1 cellular context compared by ENCODE assay signal in the genomic region with DNA sequence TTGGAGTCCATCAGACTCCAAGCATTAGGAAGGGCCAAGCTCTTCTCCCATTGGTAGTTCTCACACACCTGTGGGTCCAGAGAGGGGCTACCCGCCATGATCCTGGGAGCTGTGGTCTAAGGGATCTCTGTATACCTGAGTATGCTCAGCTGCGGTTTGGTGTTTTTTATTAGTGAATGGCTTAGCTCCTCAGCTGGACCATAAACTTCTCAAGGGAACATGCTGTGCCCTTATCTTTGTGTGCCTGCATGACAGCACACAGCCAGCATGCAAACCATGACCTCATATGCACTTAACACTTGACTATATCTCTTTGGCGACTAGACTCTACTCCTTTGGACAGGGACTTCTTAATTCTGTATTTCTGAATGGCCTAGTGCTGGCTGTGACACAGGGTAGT.
TF ChIP-seq lines count a peak whose summit lies in the region.

No MANE protein-coding gene starts in this region.

TF ChIP-seq in HEK293, 187 proteins besides CTCF, POLR2A, EP300 and RAD21 (continued from another document and continues in another):
- TF ChIP-seq HOXD13 (CRISPR knock-in tag; IDR thresholded peaks at IDR 0.05; ENCODE audit: borderline replicate concordance), result 0 out of 2 replicates have a peak, but pooled peaks have one; percentile 25
- TF ChIP-seq GFI1B (tag by site-specific recombination; IDR thresholded peaks at IDR 0.05), result 0 out of 2 replicates have a peak, but pooled peaks have one; percentile 50
- no peak for TF ChIP-seq ZNF169 (tag by site-specific recombination; IDR thresholded peaks at IDR 0.05)
- no peak for TF ChIP-seq KLF9 (tag by site-specific recombination; IDR thresholded peaks at IDR 0.05; ENCODE audit: low read depth)
- TF ChIP-seq ZNF354C (tag by site-specific recombination; IDR thresholded peaks at IDR 0.05; ENCODE audit: borderline replicate concordance, low read depth), result no peak
- peak; percentile 82 for TF ChIP-seq ZBTB48 (tag by site-specific recombination; IDR thresholded peaks at IDR 0.05)
- no peak for TF ChIP-seq ZNF266 (tag by site-specific recombination; IDR thresholded peaks at IDR 0.05; ENCODE audit: low read depth)
- peak; percentile 24; the same call in 1 of the 2 replicates for TF ChIP-seq ZFP69B (tag by site-specific recombination; IDR thresholded peaks at IDR 0.05)
- TF ChIP-seq, protein P1, sequence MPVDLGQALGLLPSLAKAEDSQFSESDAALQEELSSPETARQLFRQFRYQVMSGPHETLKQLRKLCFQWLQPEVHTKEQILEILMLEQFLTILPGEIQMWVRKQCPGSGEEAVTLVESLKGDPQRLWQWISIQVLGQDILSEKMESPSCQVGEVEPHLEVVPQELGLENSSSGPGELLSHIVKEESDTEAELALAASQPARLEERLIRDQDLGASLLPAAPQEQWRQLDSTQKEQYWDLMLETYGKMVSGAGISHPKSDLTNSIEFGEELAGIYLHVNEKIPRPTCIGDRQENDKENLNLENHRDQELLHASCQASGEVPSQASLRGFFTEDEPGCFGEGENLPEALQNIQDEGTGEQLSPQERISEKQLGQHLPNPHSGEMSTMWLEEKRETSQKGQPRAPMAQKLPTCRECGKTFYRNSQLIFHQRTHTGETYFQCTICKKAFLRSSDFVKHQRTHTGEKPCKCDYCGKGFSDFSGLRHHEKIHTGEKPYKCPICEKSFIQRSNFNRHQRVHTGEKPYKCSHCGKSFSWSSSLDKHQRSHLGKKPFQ (tag by site-specific recombination; IDR thresholded peaks at IDR 0.05), result peak; percentile 57; the same call in 1 of the 2 replicates
- TF ChIP-seq ZBTB1 (tag by site-specific recombination; IDR thresholded peaks at IDR 0.05), result no peak
- TF ChIP-seq, protein P2, sequence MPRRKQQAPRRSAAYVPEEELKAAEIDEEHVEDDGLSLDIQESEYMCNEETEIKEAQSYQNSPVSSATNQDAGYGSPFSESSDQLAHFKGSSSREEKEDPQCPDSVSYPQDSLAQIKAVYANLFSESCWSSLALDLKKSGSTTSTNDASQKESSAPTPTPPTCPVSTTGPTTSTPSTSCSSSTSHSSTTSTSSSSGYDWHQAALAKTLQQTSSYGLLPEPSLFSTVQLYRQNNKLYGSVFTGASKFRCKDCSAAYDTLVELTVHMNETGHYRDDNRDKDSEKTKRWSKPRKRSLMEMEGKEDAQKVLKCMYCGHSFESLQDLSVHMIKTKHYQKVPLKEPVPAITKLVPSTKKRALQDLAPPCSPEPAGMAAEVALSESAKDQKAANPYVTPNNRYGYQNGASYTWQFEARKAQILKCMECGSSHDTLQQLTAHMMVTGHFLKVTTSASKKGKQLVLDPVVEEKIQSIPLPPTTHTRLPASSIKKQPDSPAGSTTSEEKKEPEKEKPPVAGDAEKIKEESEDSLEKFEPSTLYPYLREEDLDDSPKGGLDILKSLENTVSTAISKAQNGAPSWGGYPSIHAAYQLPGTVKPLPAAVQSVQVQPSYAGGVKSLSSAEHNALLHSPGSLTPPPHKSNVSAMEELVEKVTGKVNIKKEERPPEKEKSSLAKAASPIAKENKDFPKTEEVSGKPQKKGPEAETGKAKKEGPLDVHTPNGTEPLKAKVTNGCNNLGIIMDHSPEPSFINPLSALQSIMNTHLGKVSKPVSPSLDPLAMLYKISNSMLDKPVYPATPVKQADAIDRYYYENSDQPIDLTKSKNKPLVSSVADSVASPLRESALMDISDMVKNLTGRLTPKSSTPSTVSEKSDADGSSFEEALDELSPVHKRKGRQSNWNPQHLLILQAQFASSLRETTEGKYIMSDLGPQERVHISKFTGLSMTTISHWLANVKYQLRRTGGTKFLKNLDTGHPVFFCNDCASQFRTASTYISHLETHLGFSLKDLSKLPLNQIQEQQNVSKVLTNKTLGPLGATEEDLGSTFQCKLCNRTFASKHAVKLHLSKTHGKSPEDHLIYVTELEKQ (tag by site-specific recombination; IDR thresholded peaks at IDR 0.05; ENCODE audit: borderline replicate concordance), result peak; percentile 61; the same call in 1 of the 2 replicates
- TF ChIP-seq ZNF776 (tag by site-specific recombination; IDR thresholded peaks at IDR 0.05; ENCODE audit: borderline replicate concordance), result no peak
- TF ChIP-seq ZNF394 (tag by site-specific recombination; IDR thresholded peaks at IDR 0.05; ENCODE audit: borderline replicate concordance), result no peak; the same call in 1 of the 2 replicates
- peak; percentile 59; the same call in 1 of the 2 replicates for TF ChIP-seq ZNF600 (tag by site-specific recombination; IDR thresholded peaks at IDR 0.05)
- TF ChIP-seq, protein P3, sequence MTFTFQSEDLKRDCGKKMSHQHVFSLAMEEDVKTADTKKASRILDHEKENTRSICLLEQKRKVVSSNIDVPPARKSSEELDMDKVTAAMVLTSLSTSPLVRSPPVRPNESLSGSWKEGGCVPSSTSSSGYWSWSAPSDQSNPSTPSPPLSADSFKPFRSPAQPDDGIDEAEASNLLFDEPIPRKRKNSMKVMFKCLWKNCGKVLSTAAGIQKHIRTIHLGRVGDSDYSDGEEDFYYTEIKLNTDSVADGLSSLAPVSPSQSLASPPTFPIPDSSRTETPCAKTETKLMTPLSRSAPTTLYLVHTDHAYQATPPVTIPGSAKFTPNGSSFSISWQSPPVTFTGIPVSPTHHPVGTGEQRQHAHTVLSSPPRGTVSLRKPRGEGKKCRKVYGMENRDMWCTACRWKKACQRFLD (tag by site-specific recombination; IDR thresholded peaks at IDR 0.05), result no peak
- no peak for TF ChIP-seq REPIN1 (tag by site-specific recombination; IDR thresholded peaks at IDR 0.05; ENCODE audit: low read depth)
- TF ChIP-seq ZNF529 (tag by site-specific recombination; IDR thresholded peaks at IDR 0.05; ENCODE audit: insufficient replicate concordance), result no peak
- TF ChIP-seq, protein P4, sequence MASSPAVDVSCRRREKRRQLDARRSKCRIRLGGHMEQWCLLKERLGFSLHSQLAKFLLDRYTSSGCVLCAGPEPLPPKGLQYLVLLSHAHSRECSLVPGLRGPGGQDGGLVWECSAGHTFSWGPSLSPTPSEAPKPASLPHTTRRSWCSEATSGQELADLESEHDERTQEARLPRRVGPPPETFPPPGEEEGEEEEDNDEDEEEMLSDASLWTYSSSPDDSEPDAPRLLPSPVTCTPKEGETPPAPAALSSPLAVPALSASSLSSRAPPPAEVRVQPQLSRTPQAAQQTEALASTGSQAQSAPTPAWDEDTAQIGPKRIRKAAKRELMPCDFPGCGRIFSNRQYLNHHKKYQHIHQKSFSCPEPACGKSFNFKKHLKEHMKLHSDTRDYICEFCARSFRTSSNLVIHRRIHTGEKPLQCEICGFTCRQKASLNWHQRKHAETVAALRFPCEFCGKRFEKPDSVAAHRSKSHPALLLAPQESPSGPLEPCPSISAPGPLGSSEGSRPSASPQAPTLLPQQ (tag by site-specific recombination; IDR thresholded peaks at IDR 0.05), result peak; percentile 75; the same call in 1 of the 2 replicates
- TF ChIP-seq, protein P5, sequence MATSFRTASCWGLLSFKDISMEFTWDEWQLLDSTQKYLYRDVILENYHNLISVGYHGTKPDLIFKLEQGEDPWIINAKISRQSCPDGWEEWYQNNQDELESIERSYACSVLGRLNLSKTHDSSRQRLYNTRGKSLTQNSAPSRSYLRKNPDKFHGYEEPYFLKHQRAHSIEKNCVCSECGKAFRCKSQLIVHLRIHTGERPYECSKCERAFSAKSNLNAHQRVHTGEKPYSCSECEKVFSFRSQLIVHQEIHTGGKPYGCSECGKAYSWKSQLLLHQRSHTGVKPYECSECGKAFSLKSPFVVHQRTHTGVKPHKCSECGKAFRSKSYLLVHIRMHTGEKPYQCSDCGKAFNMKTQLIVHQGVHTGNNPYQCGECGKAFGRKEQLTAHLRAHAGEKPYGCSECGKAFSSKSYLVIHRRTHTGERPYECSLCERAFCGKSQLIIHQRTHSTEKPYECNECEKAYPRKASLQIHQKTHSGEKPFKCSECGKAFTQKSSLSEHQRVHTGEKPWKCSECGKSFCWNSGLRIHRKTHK (tag by site-specific recombination; IDR thresholded peaks at IDR 0.05), result no peak
- TF ChIP-seq YY1 (tag by site-specific recombination; IDR thresholded peaks at IDR 0.05), result peak; percentile 39; the same call in 1 of the 2 replicates
- TF ChIP-seq, protein P6, sequence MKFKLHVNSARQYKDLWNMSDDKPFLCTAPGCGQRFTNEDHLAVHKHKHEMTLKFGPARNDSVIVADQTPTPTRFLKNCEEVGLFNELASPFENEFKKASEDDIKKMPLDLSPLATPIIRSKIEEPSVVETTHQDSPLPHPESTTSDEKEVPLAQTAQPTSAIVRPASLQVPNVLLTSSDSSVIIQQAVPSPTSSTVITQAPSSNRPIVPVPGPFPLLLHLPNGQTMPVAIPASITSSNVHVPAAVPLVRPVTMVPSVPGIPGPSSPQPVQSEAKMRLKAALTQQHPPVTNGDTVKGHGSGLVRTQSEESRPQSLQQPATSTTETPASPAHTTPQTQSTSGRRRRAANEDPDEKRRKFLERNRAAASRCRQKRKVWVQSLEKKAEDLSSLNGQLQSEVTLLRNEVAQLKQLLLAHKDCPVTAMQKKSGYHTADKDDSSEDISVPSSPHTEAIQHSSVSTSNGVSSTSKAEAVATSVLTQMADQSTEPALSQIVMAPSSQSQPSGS (tag by site-specific recombination; IDR thresholded peaks at IDR 0.05; ENCODE audit: low read depth), result peak; percentile 92
- TF ChIP-seq ZNF19 (tag by site-specific recombination; IDR thresholded peaks at IDR 0.05; ENCODE audit: low read depth), result peak; percentile 82; the same call in 1 of the 2 replicates
- peak; percentile 95 for TF ChIP-seq ZNF843 (tag by site-specific recombination; IDR thresholded peaks at IDR 0.05)
- TF ChIP-seq, protein P7, sequence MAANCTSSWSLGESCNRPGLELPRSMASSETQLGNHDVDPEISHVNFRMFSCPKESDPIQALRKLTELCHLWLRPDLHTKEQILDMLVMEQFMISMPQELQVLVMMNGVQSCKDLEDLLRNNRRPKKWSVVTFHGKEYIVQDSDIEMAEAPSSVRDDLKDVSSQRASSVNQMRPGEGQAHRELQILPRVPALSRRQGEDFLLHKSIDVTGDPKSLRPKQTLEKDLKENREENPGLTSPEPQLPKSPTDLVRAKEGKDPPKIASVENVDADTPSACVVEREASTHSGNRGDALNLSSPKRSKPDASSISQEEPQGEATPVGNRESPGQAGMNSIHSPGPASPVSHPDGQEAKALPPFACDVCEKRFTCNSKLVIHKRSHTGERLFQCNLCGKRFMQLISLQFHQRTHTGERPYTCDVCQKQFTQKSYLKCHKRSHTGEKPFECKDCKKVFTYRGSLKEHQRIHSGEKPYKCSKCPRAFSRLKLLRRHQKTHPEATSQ (tag by site-specific recombination; IDR thresholded peaks at IDR 0.05), result no peak
- no peak for TF ChIP-seq ZNF302 (tag by site-specific recombination; IDR thresholded peaks at IDR 0.05; ENCODE audit: low read depth)
- no peak; the same call in 1 of the 2 replicates for TF ChIP-seq TCF7L2 (IDR thresholded peaks at IDR 0.05; ENCODE audit: borderline replicate concordance, low read depth, low read length)
- TF ChIP-seq ZNF768 (tag by site-specific recombination; IDR thresholded peaks at IDR 0.05), result no peak
- TF ChIP-seq EGR2 (tag by site-specific recombination; IDR thresholded peaks at IDR 0.05; ENCODE audit: low read depth), result no peak
- TF ChIP-seq PRDM1 (tag by site-specific recombination; IDR thresholded peaks at IDR 0.05), result no peak
- no peak; the same call in 1 of the 2 replicates for TF ChIP-seq ZNF366 (tag by site-specific recombination; conservative IDR thresholded peaks at IDR 0.05)
- TF ChIP-seq FEZF1 (tag by site-specific recombination; IDR thresholded peaks at IDR 0.05), result peak; percentile 93
- TF ChIP-seq, protein P8, sequence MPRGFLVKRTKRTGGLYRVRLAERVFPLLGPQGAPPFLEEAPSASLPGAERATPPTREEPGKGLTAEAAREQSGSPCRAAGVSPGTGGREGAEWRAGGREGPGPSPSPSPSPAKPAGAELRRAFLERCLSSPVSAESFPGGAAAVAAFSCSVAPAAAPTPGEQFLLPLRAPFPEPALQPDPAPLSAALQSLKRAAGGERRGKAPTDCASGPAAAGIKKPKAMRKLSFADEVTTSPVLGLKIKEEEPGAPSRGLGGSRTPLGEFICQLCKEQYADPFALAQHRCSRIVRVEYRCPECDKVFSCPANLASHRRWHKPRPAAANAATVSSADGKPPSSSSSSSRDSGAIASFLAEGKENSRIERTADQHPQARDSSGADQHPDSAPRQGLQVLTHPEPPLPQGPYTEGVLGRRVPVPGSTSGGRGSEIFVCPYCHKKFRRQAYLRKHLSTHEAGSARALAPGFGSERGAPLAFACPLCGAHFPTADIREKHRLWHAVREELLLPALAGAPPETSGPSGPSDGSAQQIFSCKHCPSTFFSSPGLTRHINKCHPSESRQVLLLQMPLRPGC (tag by site-specific recombination; IDR thresholded peaks at IDR 0.05), result no peak
- TF ChIP-seq, protein P9, sequence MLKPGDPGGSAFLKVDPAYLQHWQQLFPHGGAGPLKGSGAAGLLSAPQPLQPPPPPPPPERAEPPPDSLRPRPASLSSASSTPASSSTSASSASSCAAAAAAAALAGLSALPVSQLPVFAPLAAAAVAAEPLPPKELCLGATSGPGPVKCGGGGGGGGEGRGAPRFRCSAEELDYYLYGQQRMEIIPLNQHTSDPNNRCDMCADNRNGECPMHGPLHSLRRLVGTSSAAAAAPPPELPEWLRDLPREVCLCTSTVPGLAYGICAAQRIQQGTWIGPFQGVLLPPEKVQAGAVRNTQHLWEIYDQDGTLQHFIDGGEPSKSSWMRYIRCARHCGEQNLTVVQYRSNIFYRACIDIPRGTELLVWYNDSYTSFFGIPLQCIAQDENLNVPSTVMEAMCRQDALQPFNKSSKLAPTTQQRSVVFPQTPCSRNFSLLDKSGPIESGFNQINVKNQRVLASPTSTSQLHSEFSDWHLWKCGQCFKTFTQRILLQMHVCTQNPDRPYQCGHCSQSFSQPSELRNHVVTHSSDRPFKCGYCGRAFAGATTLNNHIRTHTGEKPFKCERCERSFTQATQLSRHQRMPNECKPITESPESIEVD (tag by site-specific recombination; IDR thresholded peaks at IDR 0.05), result peak; percentile 82
- TF ChIP-seq GLI4 (tag by site-specific recombination; IDR thresholded peaks at IDR 0.05), result no peak
- no peak for TF ChIP-seq ZNF677 (tag by site-specific recombination; IDR thresholded peaks at IDR 0.05)
- TF ChIP-seq KLF8 (tag by site-specific recombination; IDR thresholded peaks at IDR 0.05), result no peak
- TF ChIP-seq ZNF155 (tag by site-specific recombination; IDR thresholded peaks at IDR 0.05), result no peak
- TF ChIP-seq, protein P10, sequence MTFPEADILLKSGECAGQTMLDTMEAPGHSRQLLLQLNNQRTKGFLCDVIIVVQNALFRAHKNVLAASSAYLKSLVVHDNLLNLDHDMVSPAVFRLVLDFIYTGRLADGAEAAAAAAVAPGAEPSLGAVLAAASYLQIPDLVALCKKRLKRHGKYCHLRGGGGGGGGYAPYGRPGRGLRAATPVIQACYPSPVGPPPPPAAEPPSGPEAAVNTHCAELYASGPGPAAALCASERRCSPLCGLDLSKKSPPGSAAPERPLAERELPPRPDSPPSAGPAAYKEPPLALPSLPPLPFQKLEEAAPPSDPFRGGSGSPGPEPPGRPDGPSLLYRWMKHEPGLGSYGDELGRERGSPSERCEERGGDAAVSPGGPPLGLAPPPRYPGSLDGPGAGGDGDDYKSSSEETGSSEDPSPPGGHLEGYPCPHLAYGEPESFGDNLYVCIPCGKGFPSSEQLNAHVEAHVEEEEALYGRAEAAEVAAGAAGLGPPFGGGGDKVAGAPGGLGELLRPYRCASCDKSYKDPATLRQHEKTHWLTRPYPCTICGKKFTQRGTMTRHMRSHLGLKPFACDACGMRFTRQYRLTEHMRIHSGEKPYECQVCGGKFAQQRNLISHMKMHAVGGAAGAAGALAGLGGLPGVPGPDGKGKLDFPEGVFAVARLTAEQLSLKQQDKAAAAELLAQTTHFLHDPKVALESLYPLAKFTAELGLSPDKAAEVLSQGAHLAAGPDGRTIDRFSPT (tag by site-specific recombination; IDR thresholded peaks at IDR 0.05), result no peak
- TF ChIP-seq ZNF830 (tag by site-specific recombination; IDR thresholded peaks at IDR 0.05; ENCODE audit: low read depth), result no peak
- TF ChIP-seq ZNF747 (tag by site-specific recombination; IDR thresholded peaks at IDR 0.05), result no peak
- TF ChIP-seq ZNF501 (tag by site-specific recombination; IDR thresholded peaks at IDR 0.05), result no peak
- TF ChIP-seq ZEB2 (tag by site-specific recombination; IDR thresholded peaks at IDR 0.05), result peak; percentile 86
- no peak for TF ChIP-seq MEIS1 (CRISPR knock-in tag; IDR thresholded peaks at IDR 0.05; ENCODE audit: borderline replicate concordance)
